11 cellular contexts compared by ENCODE assay signal in the genomic region with DNA sequence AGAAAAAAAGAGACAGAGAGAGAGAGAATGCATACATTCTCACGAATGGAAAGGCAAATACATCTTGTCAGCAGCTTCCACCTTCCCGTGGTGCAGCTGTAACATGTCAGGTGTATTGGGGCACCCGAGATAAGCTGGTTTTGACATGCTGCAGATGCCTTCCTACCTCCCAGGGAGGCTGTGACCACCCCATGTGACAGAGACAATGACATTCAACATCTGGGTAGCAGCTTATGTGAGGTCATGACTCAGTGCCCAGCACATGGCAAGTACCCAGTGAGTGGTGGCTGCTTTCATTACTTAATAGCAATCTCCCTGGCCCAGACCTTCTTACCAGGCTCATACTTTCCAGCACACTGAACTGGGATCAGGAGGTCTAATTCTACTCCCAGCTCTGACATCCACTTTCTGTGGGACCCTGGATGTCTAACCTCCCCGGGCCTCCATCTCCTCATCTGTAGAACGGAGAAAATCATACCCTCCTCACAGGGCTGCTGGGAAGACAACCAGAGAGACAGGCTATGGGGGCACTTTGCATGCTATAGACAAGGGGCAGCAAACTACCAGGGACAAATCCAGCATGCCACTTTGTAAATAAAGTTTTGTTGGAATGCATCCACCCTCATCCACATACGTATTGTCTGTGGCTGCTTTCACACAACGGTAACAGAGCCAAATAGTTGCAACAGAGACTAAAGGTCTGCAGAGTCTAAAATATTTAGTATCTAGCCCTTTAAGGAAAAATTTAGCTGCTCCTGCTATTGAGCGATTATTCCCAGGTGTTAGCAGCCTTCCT. TPM values are rescaled to one million over a fixed set of nuclear protein-coding genes. Genes with fewer than 3 reads are reported as not detected.
DNase-seq lines count a peak whose midpoint lies in the region; TF ChIP-seq lines count a peak whose summit lies in the region.
"Had no signal": no experiment of that assay in that cellular context is flagged by ENCODE, and none has a peak within 500 bp of the region (broad histone marks: within the 10 kb centered on the region; RNA-seq: fewer than 3 reads in every experiment).

No MANE protein-coding gene starts in this region.

- peak in 1 of 2 experiments; percentile 94; a peak in 2 of 4 replicates for TF ChIP-seq EP300 in SK-N-SH (IDR thresholded peaks at IDR 0.05; ENCODE audit: borderline replicate concordance in 1 of 2, low read depth in 1 of 2, low read length in 1 of 2)

- no peaks in the 10 kb centered on the region for H3K79me2 ChIP-seq in SK-N-SH (ENCODE audit: insufficient read depth)

- TF ChIP-seq RAD21 in SK-N-SH (IDR thresholded peaks at IDR 0.05; ENCODE audit: low read length): peak; percentile 19; the same call in 1 of the 2 replicates

- H3K27me3 ChIP-seq in SK-N-SH (ENCODE audit: insufficient read depth): no peaks in the 10 kb centered on the region
- no peaks in the 10 kb centered on the region for H3K27me3 ChIP-seq in prostate gland (replicated peaks; ENCODE audit: insufficient read depth)

- H4K20me1 ChIP-seq in SK-N-SH (ENCODE audit: insufficient read depth): no peaks in the 10 kb centered on the region

- H3K4me2 ChIP-seq in SK-N-SH: no peak overlapping the region

- POLR2A ChIA-PET in SK-N-SH (lab: Yijun Ruan, JAX): interaction anchor here (1.2 to 2.0 kb wide), 4 partner anchors 49 to 292 kb away, joined by 3 to 7 read pairs (median 6); no protein-coding TSS in a partner anchor

- TF ChIP-seq POLR2A in prostate gland (IDR thresholded peaks at IDR 0.05): no peak

- H3K4me1 ChIP-seq in SK-N-SH (ENCODE audit: control insufficient read depth in 1 of 2, insufficient read depth in 2 of 2, low read depth in 1 of 2, low read length in 1 of 2) (peaks cover 0 to 33% of the 10 kb centered on the region in 2 experiments; a peak in 1 of 4 replicates), prostate gland (replicated peaks) (peaks cover 19% of the 10 kb centered on the region)

- WGBS in SK-N-SH (ENCODE audit: low lambda C conversion rate): 58% methylated on average over 6 of the region's 8 CpGs
- 51% methylated on average over 8 of the region's 8 CpGs for WGBS in prostate gland

- DNase-seq in H4 (ENCODE audit: low spot score) (peak; percentile 73), SK-N-SH (peak; percentile 78), fibroblast of the aortic adventitia (ENCODE audit: low read depth) (peak; percentile 52), prostate gland (ENCODE audit: low spot score) (no peak), NCI-H1930 (lab: John Stamatoyannopoulos, UW) (no peak), NOMO-1 treated with DMSO at 0.1 percent for 48 hours (lab: John Stamatoyannopoulos, UW; ENCODE audit: unreplicated experiment) (no peak)
- DNase-seq in NK-92 treated with Interleukin-12 subunit alpha and Interleukin-12 subunit beta, amount 100 ng/mL, for 24 hours (lab: John Stamatoyannopoulos, UW): no peak
- DNase-seq: activated CD4-positive, alpha-beta T cell treated with anti-CD3 and anti-CD28 coated beads, Interleukin-2, amount 50 U/mL, for 1 hour; activated naive CD8-positive, alpha-beta T cell treated with anti-CD3 and anti-CD28 coated beads, Interleukin-2, amount 10 ng/mL, durations not matched to agents 7 days and 5 days; erythroblast; Kasumi-1 had no signal

- no peaks in the 10 kb centered on the region for H3K36me3 ChIP-seq in SK-N-SH (replicated peaks in 1 of 2; ENCODE audit: control insufficient read depth in 1 of 2, insufficient read depth in 2 of 2, low read length in 1 of 2)
- H3K36me3 ChIP-seq in prostate gland: no peaks in the 10 kb centered on the region

- H3F3A ChIP-seq in SK-N-SH (replicated peaks; ENCODE audit: insufficient read depth): no peaks in the 10 kb centered on the region

- TF ChIP-seq CTCF in SK-N-SH (IDR thresholded peaks at IDR 0.05) (no peak), fibroblast of the aortic adventitia (IDR thresholded peaks at IDR 0.05; ENCODE audit: insufficient read depth, low read length) (no peak), prostate gland (IDR thresholded peaks at IDR 0.05) (no peak)

- H3K4me3 ChIP-seq in SK-N-SH (ENCODE audit: low read depth in 2 of 2, low read length in 1 of 2) (no peak overlapping the region), fibroblast of the aortic adventitia (ENCODE audit: low read depth, low read length) (no peak overlapping the region), prostate gland (no peak overlapping the region)

- H3K9me3 ChIP-seq in SK-N-SH: no peaks in the 10 kb centered on the region
- no peaks in the 10 kb centered on the region for H3K9me3 ChIP-seq in prostate gland

- no peaks in the 10 kb centered on the region for H3K9me2 ChIP-seq in SK-N-SH

- intact Hi-C loops in prostate gland (cut with DNase I): loop anchor here (10.0 kb wide), 1 partner anchor 298 kb away; no protein-coding TSS in a partner anchor

- H3K27ac ChIP-seq in SK-N-SH (ENCODE audit: low read depth in 2 of 2, low read length in 1 of 2): peak overlapping the region in 1 of 2 experiments; percentile 58; a peak in 2 of 4 replicates
- peak overlapping the region; percentile 87 for H3K27ac ChIP-seq in prostate gland

- H3K9ac ChIP-seq in SK-N-SH: no peak overlapping the region

- H2AFZ ChIP-seq in SK-N-SH (ENCODE audit: low read depth): no peak overlapping the region

- CTCF ChIA-PET in SK-N-SH (lab: Yijun Ruan, JAX): interaction anchor here (0.9 to 12.2 kb wide), 14 partner anchors 9 to 308 kb away, joined by 3 to 173 read pairs (median 3); no protein-coding TSS in a partner anchor

TF ChIP-seq in SK-N-SH, 30 proteins besides CTCF, POLR2A, EP300 and RAD21:
- TF ChIP-seq POLR2AphosphoS5 (IDR thresholded peaks at IDR 0.05; ENCODE audit: low read depth, low read length) (peak; percentile 23; the same call in 1 of the 2 replicates), RCOR1 (IDR thresholded peaks at IDR 0.05; ENCODE audit: low read length) (peak; percentile 81; the same call in 1 of the 2 replicates), FOXJ3 (CRISPR knock-in tag; IDR thresholded peaks at IDR 0.05) (peak; percentile 92), GATA2 (CRISPR knock-in tag; IDR thresholded peaks at IDR 0.05) (peak; percentile 97), TCF12 (IDR thresholded peaks at IDR 0.05) (peak; percentile 54; the same call in 1 of the 2 replicates), CHD2 (IDR thresholded peaks at IDR 0.05; ENCODE audit: low read length, partially characterized antibody) (peak; percentile 61), MXI1 (IDR thresholded peaks at IDR 0.05; ENCODE audit: low read depth, low read length) (peak; percentile 74), NRF1 (IDR thresholded peaks at IDR 0.05; ENCODE audit: low read depth, low read length) (no peak)
- TF ChIP-seq, protein P1, sequence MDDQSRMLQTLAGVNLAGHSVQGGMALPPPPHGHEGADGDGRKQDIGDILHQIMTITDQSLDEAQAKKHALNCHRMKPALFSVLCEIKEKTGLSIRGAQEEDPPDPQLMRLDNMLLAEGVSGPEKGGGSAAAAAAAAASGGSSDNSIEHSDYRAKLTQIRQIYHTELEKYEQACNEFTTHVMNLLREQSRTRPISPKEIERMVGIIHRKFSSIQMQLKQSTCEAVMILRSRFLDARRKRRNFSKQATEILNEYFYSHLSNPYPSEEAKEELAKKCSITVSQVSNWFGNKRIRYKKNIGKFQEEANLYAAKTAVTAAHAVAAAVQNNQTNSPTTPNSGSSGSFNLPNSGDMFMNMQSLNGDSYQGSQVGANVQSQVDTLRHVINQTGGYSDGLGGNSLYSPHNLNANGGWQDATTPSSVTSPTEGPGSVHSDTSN (IDR thresholded peaks at IDR 0.05): no peak

RNA-seq across cellular contexts. Expression of a gene that starts 38.5 kb away (rescaled TPM):
- 12.1 and 14.0 TPM in 2 replicates for total RNA-seq in H4 (2014; rRNA removed; shearing (Covaris generic))
- 5.0 and 7.8 TPM in 2 replicates for polyA plus RNA-seq in SK-N-SH (2012; rRNA removed)
- polyA plus RNA-seq in SK-N-SH (2012; cell fraction: cytosol; rRNA removed): 1.7 and 2.2 TPM in 2 replicates
- 40.6 and 45.3 TPM in 2 replicates for polyA plus RNA-seq in SK-N-SH (2012; cell fraction: nucleus; rRNA removed)
- total RNA-seq in fibroblast of the aortic adventitia (ENCODE audit: low replicate concordance) (8.6 and 10.0 TPM in 2 replicates), prostate gland (10 to 100 TPM; 18.2 to 26.3 TPM)

Comparison
In these comparisons a context has a peak if more than half of its experiments do, and no peak if none do; other contexts are left out.
1. DNase-seq: peak in H4 (single experiment), SK-N-SH (single experiment) and fibroblast of the aortic adventitia (single experiment); none in prostate gland (single experiment), NCI-H1930 (0 of 2), NOMO-1 treated with DMSO at 0.1 percent for 48 hours (single experiment) and NK-92 treated with Interleukin-12 subunit alpha and Interleukin-12 subunit beta, amount 100 ng/mL, for 24 hours (single experiment).